ENCODE assay signal across 22 cellular contexts in genomic region chrX:34371740-34372139, GRCh38.
A peak's percentile ranks its signal among the peaks of the same experiment; 100 is the strongest.
DNase-seq lines count a peak whose midpoint lies in the region; ATAC-seq, FAIRE-seq and TF ChIP-seq lines count a peak whose summit lies in the region.
"Had no signal": no experiment of that assay in that cellular context is flagged by ENCODE, and none has a peak within 500 bp of the region (broad histone marks: within the 10 kb centered on the region; RNA-seq: fewer than 3 reads in every experiment).

No MANE protein-coding gene starts in this region.

- no peak overlapping the region for H3K9ac ChIP-seq in astrocyte (ENCODE audit: low read length)
- H3K9ac ChIP-seq: BLaER1 had no signal

- no peaks in the 10 kb centered on the region for H3K4me1 ChIP-seq in astrocyte (ENCODE audit: insufficient read depth, low read length)
- no peaks in the 10 kb centered on the region for H3K4me1 ChIP-seq in heart right ventricle
- H3K4me1 ChIP-seq: BLaER1, Peyer's patch, SJSA1 had no signal

- H3K4me3 ChIP-seq in astrocyte (ENCODE audit: insufficient read depth, low read depth, low read length) (no peak overlapping the region), fibroblast of mammary gland (ENCODE audit: control insufficient read depth, low read depth, low read length) (no peak overlapping the region), heart right ventricle (no peak overlapping the region)
- H3K4me3 ChIP-seq: BLaER1, Peyer's patch, SJSA1 had no signal

- ATAC-seq in heart right ventricle = no peak
- no peak for ATAC-seq in CD4-positive, alpha-beta T cell (ENCODE audit: poor library complexity)
- ATAC-seq in natural killer cell treated with Interleukin-12 subunit alpha and Interleukin-12 subunit beta and Interleukin-15 and Interleukin-18, amount 100 ng/mL, for 72 hours = no peak
- ATAC-seq: CD8-positive, alpha-beta T cell; Right ventricle myocardium inferior had no signal

- no peaks in the 10 kb centered on the region for H3K9me3 ChIP-seq in astrocyte (ENCODE audit: insufficient read depth, low read depth, low read length)
- peaks cover 0 to 14% (median 0%) of the 10 kb centered on the region in 11 donors for H3K9me3 ChIP-seq in heart right ventricle
- no peaks in the 10 kb centered on the region for H3K9me3 ChIP-seq in CD4-positive, alpha-beta T cell (ENCODE audit: control insufficient read depth, low read length)
- H3K9me3 ChIP-seq: BLaER1, Peyer's patch, SJSA1 had no signal

- no peaks in the 10 kb centered on the region for H3K36me3 ChIP-seq in astrocyte (ENCODE audit: insufficient read depth, low read length)
- H3K36me3 ChIP-seq in heart right ventricle = no peaks in the 10 kb centered on the region
- H3K36me3 ChIP-seq: BLaER1, Peyer's patch, SJSA1 had no signal

- peaks cover 8% of the 10 kb centered on the region for H3K4me1 Mint-ChIP-seq in astrocyte (ENCODE audit: low read depth, unreplicated experiment)
- H3K4me1 Mint-ChIP-seq in CD4-positive, alpha-beta T cell (ENCODE audit: low read depth) = no peaks in the 10 kb centered on the region
- no peaks in the 10 kb centered on the region for H3K4me1 Mint-ChIP-seq in natural killer cell treated with Interleukin-12 subunit alpha and Interleukin-12 subunit beta and Interleukin-15 and Interleukin-18, amount 100 ng/mL, for 72 hours (ENCODE audit: low read depth in 2 of 2)

- H3K27ac Mint-ChIP-seq in astrocyte (ENCODE audit: unreplicated experiment) = no peak overlapping the region
- no peak overlapping the region for H3K27ac Mint-ChIP-seq in CD4-positive, alpha-beta T cell
- no peak overlapping the region for H3K27ac Mint-ChIP-seq in natural killer cell treated with Interleukin-12 subunit alpha and Interleukin-12 subunit beta and Interleukin-15 and Interleukin-18, amount 100 ng/mL, for 72 hours
- H3K27ac Mint-ChIP-seq: CD8-positive, alpha-beta T cell had no signal

- no peaks in the 10 kb centered on the region for H3K9me3 Mint-ChIP-seq in astrocyte (ENCODE audit: unreplicated experiment)
- H3K9me3 Mint-ChIP-seq in CD4-positive, alpha-beta T cell = no peaks in the 10 kb centered on the region
- peaks cover 6% of the 10 kb centered on the region for H3K9me3 Mint-ChIP-seq in natural killer cell treated with Interleukin-12 subunit alpha and Interleukin-12 subunit beta and Interleukin-15 and Interleukin-18, amount 100 ng/mL, for 72 hours

- 12 to 33% methylated on average over 1 of the region's 1 CpG for WGBS in heart right ventricle, 2 donors

- intact Hi-C loops in heart right ventricle (cut with DNase I) = no loop called here
- intact Hi-C loops in CD4-positive, alpha-beta T cell (cut with DNase I, micrococcal nuclease) = no loop called here

- H3K4me3 Mint-ChIP-seq in astrocyte (ENCODE audit: unreplicated experiment) = no peak overlapping the region
- H3K4me3 Mint-ChIP-seq in CD4-positive, alpha-beta T cell = no peak overlapping the region
- H3K4me3 Mint-ChIP-seq in natural killer cell treated with Interleukin-12 subunit alpha and Interleukin-12 subunit beta and Interleukin-15 and Interleukin-18, amount 100 ng/mL, for 72 hours = no peak overlapping the region
- H3K4me3 Mint-ChIP-seq: CD8-positive, alpha-beta T cell had no signal

- FAIRE-seq in astrocyte (lab: Jason Lieb, UNC) = peak; percentile 37
- FAIRE-seq: D721Med, H54 had no signal

- H3K36me3 Mint-ChIP-seq in astrocyte (ENCODE audit: low read depth, unreplicated experiment) = no peaks in the 10 kb centered on the region
- no peaks in the 10 kb centered on the region for H3K36me3 Mint-ChIP-seq in CD4-positive, alpha-beta T cell (ENCODE audit: low read depth)
- no peaks in the 10 kb centered on the region for H3K36me3 Mint-ChIP-seq in natural killer cell treated with Interleukin-12 subunit alpha and Interleukin-12 subunit beta and Interleukin-15 and Interleukin-18, amount 100 ng/mL, for 72 hours
- H3K36me3 Mint-ChIP-seq: CD8-positive, alpha-beta T cell had no signal

- H3K27me3 Mint-ChIP-seq in astrocyte (ENCODE audit: low read depth, unreplicated experiment) = peaks cover 2% of the 10 kb centered on the region
- H3K27me3 Mint-ChIP-seq in CD4-positive, alpha-beta T cell = no peaks in the 10 kb centered on the region
- no peaks in the 10 kb centered on the region for H3K27me3 Mint-ChIP-seq in natural killer cell treated with Interleukin-12 subunit alpha and Interleukin-12 subunit beta and Interleukin-15 and Interleukin-18, amount 100 ng/mL, for 72 hours

- H3K27ac ChIP-seq in astrocyte (ENCODE audit: low read depth, low read length) = no peak overlapping the region
- H3K27ac ChIP-seq in heart right ventricle = no peak overlapping the region
- H3K27ac ChIP-seq in CD4-positive, alpha-beta T cell (ENCODE audit: low read depth, low read length) = no peak overlapping the region
- H3K27ac ChIP-seq: BLaER1, Peyer's patch, SJSA1 had no signal

- H2AFZ ChIP-seq in astrocyte (ENCODE audit: low read depth, low read length) = no peak overlapping the region

- no peaks in the 10 kb centered on the region for H3K79me2 ChIP-seq in astrocyte (ENCODE audit: insufficient read depth, low read length)

- peak; percentile 9 for DNase-seq in LHCN-M2 (ENCODE audit: low read depth)
- no peak for DNase-seq in astrocyte (ENCODE audit: low read depth)
- peak; percentile 5 for DNase-seq in fibroblast of mammary gland (ENCODE audit: low read depth)
- DNase-seq in heart right ventricle = no peak
- no peak for DNase-seq in CD4-positive, alpha-beta T cell
- DNase-seq in activated T-cell treated with anti-CD3 and anti-CD28 coated beads, Interleukin-2, amount 50 U/mL, for 1 hour = no peak
- no peak for DNase-seq in natural killer cell treated with Interleukin-12 subunit alpha and Interleukin-12 subunit beta and Interleukin-15 and Interleukin-18, amount 100 ng/mL, for 72 hours (ENCODE audit: low spot score)
- DNase-seq: ACHN; CD8-positive, alpha-beta T cell; DMS53; KG1; NCI-H1417; NCI-H1694 treated with DMSO at 0.1 percent for 48 hours; NCI-H2081 treated with DMSO at 0.1 percent for 48 hours; NCI-H2171 treated with DMSO at 0.1 percent for 48 hours; NCI-H526; Peyer's patch had no signal

- H3K27me3 ChIP-seq in astrocyte (ENCODE audit: insufficient read depth, low read length) = no peaks in the 10 kb centered on the region
- no peaks in the 10 kb centered on the region for H3K27me3 ChIP-seq in heart right ventricle
- no peaks in the 10 kb centered on the region for H3K27me3 ChIP-seq in CD4-positive, alpha-beta T cell (ENCODE audit: control insufficient read depth, insufficient read depth, low read length)
- H3K27me3 ChIP-seq: Peyer's patch, SJSA1 had no signal

- POLR2A ChIA-PET in CD4-positive, alpha-beta T cell (lab: Charles Lee) = no interaction called here

- CTCF ChIA-PET in CD4-positive, alpha-beta T cell (lab: Charles Lee) = no interaction called here

- TF ChIP-seq CTCF in astrocyte (IDR thresholded peaks at IDR 0.05; ENCODE audit: insufficient read depth, low read depth, low read length) (no peak), fibroblast of mammary gland (conservative IDR thresholded peaks at IDR 0.05; ENCODE audit: control insufficient read depth, insufficient read depth, low read depth, low read length) (no peak), heart right ventricle (IDR thresholded peaks at IDR 0.05) (no peak)
- TF ChIP-seq CTCF in CD4-positive, alpha-beta T cell (IDR thresholded peaks at IDR 0.05) = no peak

- peak overlapping the region; percentile 39 for H3K4me2 ChIP-seq in astrocyte (ENCODE audit: low read length)
- H3K4me2 ChIP-seq: BLaER1 had no signal

- H4K20me1 ChIP-seq in astrocyte (ENCODE audit: insufficient read depth, low read length) = no peaks in the 10 kb centered on the region
- H4K20me1 ChIP-seq: BLaER1 had no signal

Comparison
In these comparisons a context has a peak if more than half of its experiments do, and no peak if none do; other contexts are left out.
1. DNase-seq: peak in LHCN-M2 (single experiment) and fibroblast of mammary gland (single experiment); none in astrocyte (single experiment), heart right ventricle (0 of 2), CD4-positive, alpha-beta T cell (0 of 10), activated T-cell treated with anti-CD3 and anti-CD28 coated beads, Interleukin-2, amount 50 U/mL, for 1 hour (single experiment) and natural killer cell treated with Interleukin-12 subunit alpha and Interleukin-12 subunit beta and Interleukin-15 and Interleukin-18, amount 100 ng/mL, for 72 hours (single experiment).